ENCODE assay signal across 1 cellular context in genomic region chr6:30759575-30760239, GRCh38.
A peak's percentile ranks its signal among the peaks of the same experiment; 100 is the strongest.
TF ChIP-seq lines count a peak whose summit lies in the region.

No MANE protein-coding gene starts in this region.

TF ChIP-seq in HepG2, 621 proteins besides CTCF, POLR2A, EP300 and RAD21 (continued from another document and continues in another):
- TF ChIP-seq ZNF687 (CRISPR knock-in tag; IDR thresholded peaks at IDR 0.05) (peak; percentile 89), ZSCAN31 (CRISPR knock-in tag; IDR thresholded peaks at IDR 0.05; ENCODE audit: low read depth) (peak; percentile 100), SOX13 (IDR thresholded peaks at IDR 0.05) (no peak), SOX13 (CRISPR knock-in tag; conservative IDR thresholded peaks at IDR 0.05 in 1 of 2, IDR thresholded peaks at IDR 0.05 in 1 of 2) (peak in 1 of 2 experiments; percentile 81; a peak in 2 of 4 replicates), HCFC1 (IDR thresholded peaks at IDR 0.05; ENCODE audit: low read depth, low read length) (no peak), NFIB (CRISPR knock-in tag; IDR thresholded peaks at IDR 0.05; ENCODE audit: borderline replicate concordance) (0 out of 2 replicates have a peak, but pooled peaks have one; percentile 80), CENPT (CRISPR knock-in tag; IDR thresholded peaks at IDR 0.05; ENCODE audit: low read depth) (peak; percentile 36; the same call in 1 of the 2 replicates), SP1 (IDR thresholded peaks at IDR 0.05) (no peak), SP1 (CRISPR knock-in tag; IDR thresholded peaks at IDR 0.05) (no peak), TBL1XR1 (IDR thresholded peaks at IDR 0.05; ENCODE audit: borderline replicate concordance, low read length, partially characterized antibody) (peak; percentile 67), ZNF737 (CRISPR knock-in tag; IDR thresholded peaks at IDR 0.05; ENCODE audit: borderline replicate concordance) (no peak), SP4 (CRISPR knock-in tag; IDR thresholded peaks at IDR 0.05) (peak; percentile 59; the same call in 1 of the 2 replicates), GABPA (IDR thresholded peaks at IDR 0.05; ENCODE audit: low read depth, low read length) (no peak), GABPA (CRISPR knock-in tag; IDR thresholded peaks at IDR 0.05; ENCODE audit: low read depth) (no peak; the same call in 1 of the 2 replicates), ZSCAN21 (CRISPR knock-in tag; IDR thresholded peaks at IDR 0.05; ENCODE audit: borderline replicate concordance) (peak; percentile 92), ZBTB4 (CRISPR knock-in tag; IDR thresholded peaks at IDR 0.05; ENCODE audit: borderline replicate concordance) (0 out of 2 replicates have a peak, but pooled peaks have one; percentile 46), TBX2 (CRISPR knock-in tag; IDR thresholded peaks at IDR 0.05; ENCODE audit: borderline replicate concordance) (peak; percentile 48), SALL1 (CRISPR knock-in tag; IDR thresholded peaks at IDR 0.05) (peak; percentile 59), ZNF207 (IDR thresholded peaks at IDR 0.05; ENCODE audit: borderline replicate concordance) (no peak), JUND (CRISPR knock-in tag; IDR thresholded peaks at IDR 0.05) (peak; percentile 21; the same call in 1 of the 2 replicates), ZNF607 (CRISPR knock-in tag; IDR thresholded peaks at IDR 0.05; ENCODE audit: borderline replicate concordance) (no peak; the same call in 1 of the 2 replicates), FOXA3 (CRISPR knock-in tag; IDR thresholded peaks at IDR 0.05) (peak; percentile 42; the same call in 1 of the 2 replicates), RXRA (CRISPR knock-in tag; IDR thresholded peaks at IDR 0.05) (peak; percentile 17; the same call in 1 of the 2 replicates), XBP1 (CRISPR knock-in tag; IDR thresholded peaks at IDR 0.05) (no peak), ZNF362 (CRISPR knock-in tag; IDR thresholded peaks at IDR 0.05; ENCODE audit: borderline replicate concordance) (peak; percentile 83; the same call in 1 of the 2 replicates), UBTF (CRISPR knock-in tag; IDR thresholded peaks at IDR 0.05) (no peak), HINFP (CRISPR knock-in tag; IDR thresholded peaks at IDR 0.05; ENCODE audit: low read depth) (0 out of 2 replicates have a peak, but pooled peaks have one; percentile 37), FOXP1 (IDR thresholded peaks at IDR 0.05) (no peak), FOXP1 (CRISPR knock-in tag; IDR thresholded peaks at IDR 0.05) (0 out of 2 replicates have a peak, but pooled peaks have one; percentile 37), THAP11 (CRISPR knock-in tag; IDR thresholded peaks at IDR 0.05) (0 out of 2 replicates have a peak, but pooled peaks have one; percentile 18), RCOR2 (CRISPR knock-in tag; IDR thresholded peaks at IDR 0.05) (no peak; the same call in none of the 2 replicates), PAX8 (CRISPR knock-in tag; IDR thresholded peaks at IDR 0.05; ENCODE audit: borderline replicate concordance) (no peak), IRF2 (CRISPR knock-in tag; IDR thresholded peaks at IDR 0.05) (0 out of 2 replicates have a peak, but pooled peaks have one; percentile 52), ARID4A (CRISPR knock-in tag; IDR thresholded peaks at IDR 0.05; ENCODE audit: borderline replicate concordance) (peak; percentile 18; the same call in 1 of the 2 replicates), HMG20A (CRISPR knock-in tag; IDR thresholded peaks at IDR 0.05; ENCODE audit: borderline replicate concordance) (peak; percentile 57; the same call in 1 of the 2 replicates), MBD4 (IDR thresholded peaks at IDR 0.05; ENCODE audit: borderline replicate concordance, low read length) (no peak), KAT7 (CRISPR knock-in tag; IDR thresholded peaks at IDR 0.05; ENCODE audit: borderline replicate concordance) (peak; percentile 19; the same call in 1 of the 2 replicates), KDM1A (CRISPR knock-in tag; IDR thresholded peaks at IDR 0.05) (0 out of 2 replicates have a peak, but pooled peaks have one; percentile 37), HIVEP1 (CRISPR knock-in tag; IDR thresholded peaks at IDR 0.05) (no peak), ZNF350 (CRISPR knock-in tag; IDR thresholded peaks at IDR 0.05; ENCODE audit: borderline replicate concordance, low read depth) (no peak), ZNF281 (CRISPR knock-in tag; IDR thresholded peaks at IDR 0.05; ENCODE audit: borderline replicate concordance) (peak; percentile 27; the same call in 1 of the 2 replicates), ZNF788 (CRISPR knock-in tag; IDR thresholded peaks at IDR 0.05; ENCODE audit: borderline replicate concordance) (peak; percentile 59; the same call in 1 of the 2 replicates), ZNF34 (CRISPR knock-in tag; IDR thresholded peaks at IDR 0.05; ENCODE audit: borderline replicate concordance) (no peak)
